In the genomic region with DNA sequence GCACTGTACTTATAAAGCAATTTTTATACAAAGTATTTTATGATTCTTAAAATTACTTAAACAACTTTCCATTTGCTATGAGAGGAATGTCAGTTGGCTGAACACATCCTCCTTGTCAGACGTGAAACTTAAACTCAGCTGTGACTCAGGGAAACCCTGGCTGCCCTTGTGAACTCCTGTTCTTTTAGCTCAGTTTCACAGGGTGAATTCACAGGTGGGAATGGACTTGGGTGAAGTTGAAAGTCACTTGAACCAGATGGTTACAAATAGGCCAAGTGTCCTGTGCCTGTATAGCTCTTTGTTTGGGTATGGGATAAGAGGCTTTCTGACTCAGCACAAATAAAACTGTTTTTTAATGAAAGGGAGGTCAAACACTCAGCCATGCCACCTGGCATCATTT, we compare ENCODE assay signal across 15 cellular contexts.
DNase-seq lines count a peak whose midpoint lies in the region; ATAC-seq and TF ChIP-seq lines count a peak whose summit lies in the region.
"Had no signal": no experiment of that assay in that cellular context is flagged by ENCODE, and none has a peak within 500 bp of the region (broad histone marks: within the 10 kb centered on the region; RNA-seq: fewer than 3 reads in every experiment).

No MANE protein-coding gene starts in this region.

- CTCF ChIA-PET in AG04450 (lab: Charles Lee) = interaction anchor here (1.3 kb wide), 1 partner anchor 237 kb away, joined by 4 read pairs; no protein-coding TSS in a partner anchor

- POLR2A ChIA-PET in AG04450 (lab: Yijun Ruan, JAX) = no interaction called here

- peak overlapping the region; percentile 31 for H3K27ac ChIP-seq in AG04450 (ENCODE audit: low read depth, low read length)
- H3K27ac ChIP-seq: lower lobe of right lung had no signal

- no peaks in the 10 kb centered on the region for H3K9me3 ChIP-seq in AG04450 (ENCODE audit: control insufficient read depth, insufficient read depth, low read length)
- H3K9me3 ChIP-seq: lower lobe of right lung had no signal

- no peak for TF ChIP-seq CTCF in AG04450 (IDR thresholded peaks at IDR 0.05; ENCODE audit: low read depth, low read length)

- ATAC-seq in GM21515 (IDR thresholded peaks at IDR 0.05; ENCODE audit: unreplicated experiment) (no peak), GM19455 (IDR thresholded peaks at IDR 0.05; ENCODE audit: unreplicated experiment) (no peak)
- ATAC-seq: SK-N-SH treated with all-trans-retinoic acid at 6 μM for 48 hours had no signal

- DNase-seq in AG04450 (ENCODE audit: low read depth, low spot score) = peak; percentile 23
- DNase-seq in LHCN-M2 (ENCODE audit: low read depth) = peak; percentile 92
- DNase-seq in brain pericyte (ENCODE audit: low read depth, low spot score) = peak; percentile 47
- peak; percentile 52 for DNase-seq in kidney tubule cell (ENCODE audit: low spot score)
- no peak for DNase-seq in superior temporal gyrus (ENCODE audit: extremely low spot score)
- no peak for DNase-seq in midbrain (lab: John Stamatoyannopoulos, UW)
- DNase-seq: activated CD4-positive, CD25-positive, alpha-beta regulatory T cell treated with anti-CD3 and anti-CD28 coated beads, Interleukin-2, amount 50 U/mL, for 72 hours; central memory CD4-positive, alpha-beta T cell; glutamatergic neuron; H9; lower lobe of right lung; substantia nigra had no signal

- no peak overlapping the region for H3K4me3 ChIP-seq in AG04450 (ENCODE audit: low read depth, low read length)
- H3K4me3 ChIP-seq: lower lobe of right lung had no signal

- H3K27me3 ChIP-seq in AG04450 (ENCODE audit: control insufficient read depth, insufficient read depth, low read length) = no peaks in the 10 kb centered on the region

Comparison
In these comparisons a context has a peak if more than half of its experiments do, and no peak if none do; other contexts are left out.
1. DNase-seq: peak in AG04450 (single experiment), LHCN-M2 (single experiment), brain pericyte (single experiment) and kidney tubule cell (single experiment); none in superior temporal gyrus (single experiment) and midbrain (single experiment).